1 cellular context compared by ENCODE assay signal in the genomic region with DNA sequence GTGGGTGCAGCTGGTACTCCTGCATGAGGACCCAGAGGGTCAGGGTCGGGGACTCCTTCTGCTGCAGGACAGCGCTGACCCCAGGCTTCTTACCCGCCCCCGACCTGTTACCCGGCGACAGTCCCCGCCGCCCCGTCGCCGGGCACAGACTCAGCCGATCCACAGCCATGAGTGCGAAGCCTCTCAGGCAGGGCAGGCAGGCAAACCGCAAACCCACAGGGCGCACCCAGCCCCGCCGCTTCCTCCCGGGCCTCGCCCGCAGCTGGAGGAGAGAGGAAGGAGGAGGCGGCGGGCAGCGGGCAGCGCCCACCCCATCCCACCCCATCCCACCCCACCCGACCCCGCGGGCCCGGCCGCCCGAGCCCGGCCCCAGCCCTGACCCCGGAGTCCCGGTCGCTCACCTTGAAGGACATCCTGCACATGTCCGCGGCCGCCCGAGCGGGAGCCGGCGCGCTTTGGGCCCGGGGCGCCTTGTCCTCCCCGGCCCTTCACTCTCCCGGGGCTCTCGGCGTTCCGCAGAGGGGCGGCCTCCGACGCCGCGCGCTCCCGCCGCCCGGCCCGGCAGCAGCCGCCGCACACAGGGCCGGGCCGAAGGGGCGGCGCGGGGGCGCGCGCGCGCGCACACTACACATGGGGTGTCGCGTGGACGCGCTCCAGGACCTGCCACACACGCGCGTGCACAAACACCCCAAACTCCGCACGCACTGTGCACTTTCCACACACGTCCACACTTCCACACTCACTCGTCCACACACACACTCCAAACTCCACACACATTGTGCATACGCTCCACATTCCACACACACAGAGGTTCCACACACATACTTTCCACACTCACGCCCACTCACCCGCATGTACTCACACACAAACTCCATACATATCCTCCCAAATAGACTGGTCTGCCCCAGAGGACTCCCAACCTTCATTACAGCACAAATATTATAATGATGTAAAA.
TF ChIP-seq lines count a peak whose summit lies in the region.

ANKRD29 (minus strand) TSS at position 603 of the 955 bp plus-strand sequence; CDS start at position 422, 181 bp downstream.

TF ChIP-seq in H1, 55 proteins besides CTCF, POLR2A, EP300 and RAD21:
- TF ChIP-seq NRF1 (IDR thresholded peaks at IDR 0.05; ENCODE audit: low read depth, low read length): no peak
- TF ChIP-seq ASH2L (IDR thresholded peaks at IDR 0.05; ENCODE audit: low read length): peak; percentile 48
- no peak for TF ChIP-seq POU5F1 (IDR thresholded peaks at IDR 0.05; ENCODE audit: low read depth, low read length)
- TF ChIP-seq SUZ12 (IDR thresholded peaks at IDR 0.05; ENCODE audit: low read length): peak; percentile 40; the same call in 1 of the 2 replicates
- peak; percentile 5 for TF ChIP-seq MAX (IDR thresholded peaks at IDR 0.05)
- 0 out of 2 replicates have a peak, but pooled peaks have one; percentile 42 for TF ChIP-seq GTF2F1 (IDR thresholded peaks at IDR 0.05; ENCODE audit: borderline replicate concordance, low read depth, low read length)
- peak; percentile 74 for TF ChIP-seq BACH1 (IDR thresholded peaks at IDR 0.05; ENCODE audit: low read length)
- no peak for TF ChIP-seq TCF12 (IDR thresholded peaks at IDR 0.05; ENCODE audit: low read depth, low read length)
- 0 out of 2 replicates have a peak, but pooled peaks have one; percentile 42 for TF ChIP-seq RBBP5 (IDR thresholded peaks at IDR 0.05; ENCODE audit: borderline replicate concordance, low read depth, low read length)
- TF ChIP-seq SIN3A (conservative IDR thresholded peaks at IDR 0.05 in 1 of 2, IDR thresholded peaks at IDR 0.05 in 1 of 2; ENCODE audit: low read depth in 1 of 2, low read length in 2 of 2): 0 out of 4 replicates have a peak, but pooled peaks of 1 of the 2 experiments have one; percentile 35
- 0 out of 2 replicates have a peak, but pooled peaks have one; percentile 25 for TF ChIP-seq TAF1 (IDR thresholded peaks at IDR 0.05; ENCODE audit: low read depth, low read length)
- TF ChIP-seq NANOG (IDR thresholded peaks at IDR 0.05; ENCODE audit: insufficient read depth, low read depth, low read length, poor library complexity, severe bottlenecking): no peak
